Comparison of ENCODE assay signal across 15 cellular contexts in the genomic region with DNA sequence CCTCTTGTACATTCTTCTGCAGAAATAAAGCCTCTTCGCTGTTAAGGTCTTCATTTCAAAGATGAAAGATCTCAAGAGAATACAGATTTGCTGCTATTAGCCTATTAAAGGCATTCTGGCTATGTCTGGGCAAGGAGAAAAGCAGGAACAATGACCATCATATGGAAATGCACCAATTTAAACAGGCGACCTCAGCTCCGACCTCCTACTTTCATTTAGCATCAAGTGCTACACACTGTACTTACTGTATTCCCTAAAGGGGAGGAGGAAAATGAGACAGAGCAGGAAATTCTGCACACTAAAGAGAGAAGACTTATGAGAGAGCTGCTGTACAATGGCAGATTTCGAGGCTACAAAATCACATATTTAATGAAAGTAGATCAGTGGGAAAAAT.
DNase-seq lines count a peak whose midpoint lies in the region; ATAC-seq and TF ChIP-seq lines count a peak whose summit lies in the region.
"Had no signal": no experiment of that assay in that cellular context is flagged by ENCODE, and none has a peak within 500 bp of the region (broad histone marks: within the 10 kb centered on the region; RNA-seq: fewer than 3 reads in every experiment).

No MANE protein-coding gene starts in this region.

- no peaks in the 10 kb centered on the region for H3K4me1 Mint-ChIP-seq in mesothelial cell of epicardium

- no peak for TF ChIP-seq CTCF in AG10803 (conservative IDR thresholded peaks at IDR 0.05; ENCODE audit: low read length)
- no peak for TF ChIP-seq CTCF in right atrium auricular region (IDR thresholded peaks at IDR 0.05)
- no peak for TF ChIP-seq CTCF in mesothelial cell of epicardium (IDR thresholded peaks at IDR 0.05; ENCODE audit: unreplicated experiment)

- H3K4me3 ChIP-seq in AG10803 (ENCODE audit: low read length) (peak overlapping the region; percentile 44), right atrium auricular region (no peak overlapping the region), stomach smooth muscle (ENCODE audit: low read length in 2 of 2) (no peak overlapping the region)

- H3K36me3 ChIP-seq in right atrium auricular region: no peaks in the 10 kb centered on the region
- H3K36me3 ChIP-seq in stomach smooth muscle (ENCODE audit: control insufficient read depth in 2 of 2, insufficient read depth in 2 of 2, low read length in 2 of 2): peaks cover 2 to 11% of the 10 kb centered on the region in 2 donors

- no peaks in the 10 kb centered on the region for H3K9me3 ChIP-seq in right atrium auricular region
- no peaks in the 10 kb centered on the region for H3K9me3 ChIP-seq in stomach smooth muscle (ENCODE audit: control insufficient read depth in 2 of 2, low read length in 2 of 2)

- no peak overlapping the region for H3K27ac Mint-ChIP-seq in mesothelial cell of epicardium
- H3K27ac Mint-ChIP-seq: nephron had no signal

- H3K27ac ChIP-seq in right atrium auricular region (peak overlapping the region; percentile 56 to 79), stomach smooth muscle (ENCODE audit: low read length) (peak overlapping the region; percentile 18)

- H3K4me3 Mint-ChIP-seq in mesothelial cell of epicardium: no peak overlapping the region
- H3K4me3 Mint-ChIP-seq: nephron had no signal

- H3K4me1 ChIP-seq in right atrium auricular region (peaks cover 0 to 16% of the 10 kb centered on the region in 2 donors), stomach smooth muscle (ENCODE audit: control insufficient read depth, insufficient read depth, low read length) (no peaks in the 10 kb centered on the region)

- DNase-seq in AG10803 (ENCODE audit: low read depth): peak; percentile 26
- peak; percentile 38 for DNase-seq in astrocyte of the hippocampus (ENCODE audit: low read depth, low spot score)
- DNase-seq in right atrium auricular region (ENCODE audit: low spot score): no peak
- no peak for DNase-seq in NOMO-1 treated with DMSO at 0.1 percent for 48 hours (lab: John Stamatoyannopoulos, UW; ENCODE audit: unreplicated experiment)
- DNase-seq in mesothelial cell of epicardium (ENCODE audit: low spot score in 2 of 2, unreplicated experiment in 2 of 2): no peak
- DNase-seq in NCI-H1092 treated with DMSO at 0.1 percent for 48 hours (lab: John Stamatoyannopoulos, UW): no peak
- DNase-seq: activated CD4-positive, alpha-beta T cell treated with anti-CD3 and anti-CD28 coated beads, Interleukin-2, amount 50 U/mL, for 1 hour; activated T-cell treated with anti-CD3 and anti-CD28 coated beads, Interleukin-2, amount 50 U/mL, for 48 hours; Calu3; left colon; NCI-H187 treated with DMSO at 0.1 percent for 48 hours; NCI-H510A had no signal

- no peaks in the 10 kb centered on the region for H3K9me3 Mint-ChIP-seq in mesothelial cell of epicardium
- H3K9me3 Mint-ChIP-seq: nephron had no signal

- peaks cover 20% of the 10 kb centered on the region for H3K36me3 Mint-ChIP-seq in mesothelial cell of epicardium

- no peak for ATAC-seq in HG03039 (IDR thresholded peaks at IDR 0.05; ENCODE audit: unreplicated experiment)
- ATAC-seq: left colon had no signal

- no peak overlapping the region for H3K9ac ChIP-seq in stomach smooth muscle (ENCODE audit: low read length in 2 of 2)

- H3K27me3 ChIP-seq in right atrium auricular region: no peaks in the 10 kb centered on the region
- H3K27me3 ChIP-seq in stomach smooth muscle (ENCODE audit: control insufficient read depth in 1 of 2, insufficient read depth in 2 of 2, low read length in 2 of 2): no peaks in the 10 kb centered on the region

- H3K27me3 Mint-ChIP-seq in mesothelial cell of epicardium (ENCODE audit: low read depth): no peaks in the 10 kb centered on the region

Comparison
In these comparisons a context has a peak if more than half of its experiments do, and no peak if none do; other contexts are left out.
1. DNase-seq: peak in AG10803 (single experiment) and astrocyte of the hippocampus (single experiment); none in right atrium auricular region (single experiment), NOMO-1 treated with DMSO at 0.1 percent for 48 hours (single experiment), mesothelial cell of epicardium (0 of 2) and NCI-H1092 treated with DMSO at 0.1 percent for 48 hours (single experiment).